ENCODE assay signal across 1 cellular context in the genomic region with DNA sequence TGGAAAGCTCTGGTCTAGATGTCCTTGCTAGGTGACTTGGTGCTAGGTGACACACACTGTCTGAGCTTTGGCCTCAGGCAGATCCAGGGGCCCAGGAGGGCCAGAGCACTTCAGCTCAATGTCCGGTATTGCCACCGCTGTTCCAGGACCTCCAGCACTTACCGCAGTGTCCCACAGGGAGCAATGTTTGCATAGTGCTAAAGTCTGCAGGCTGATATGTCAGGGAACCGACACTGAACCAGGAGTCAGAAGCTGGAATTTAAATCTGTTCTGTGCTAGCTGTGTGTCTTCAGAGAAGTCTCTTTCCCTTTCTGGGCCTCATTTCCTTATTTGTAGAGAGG.
TF ChIP-seq lines count a peak whose summit lies in the region.

No MANE protein-coding gene starts in this region.

TF ChIP-seq in HepG2, 621 proteins besides CTCF, POLR2A, EP300 and RAD21 (continued from another document and continues in another):
- TF ChIP-seq, protein P1, sequence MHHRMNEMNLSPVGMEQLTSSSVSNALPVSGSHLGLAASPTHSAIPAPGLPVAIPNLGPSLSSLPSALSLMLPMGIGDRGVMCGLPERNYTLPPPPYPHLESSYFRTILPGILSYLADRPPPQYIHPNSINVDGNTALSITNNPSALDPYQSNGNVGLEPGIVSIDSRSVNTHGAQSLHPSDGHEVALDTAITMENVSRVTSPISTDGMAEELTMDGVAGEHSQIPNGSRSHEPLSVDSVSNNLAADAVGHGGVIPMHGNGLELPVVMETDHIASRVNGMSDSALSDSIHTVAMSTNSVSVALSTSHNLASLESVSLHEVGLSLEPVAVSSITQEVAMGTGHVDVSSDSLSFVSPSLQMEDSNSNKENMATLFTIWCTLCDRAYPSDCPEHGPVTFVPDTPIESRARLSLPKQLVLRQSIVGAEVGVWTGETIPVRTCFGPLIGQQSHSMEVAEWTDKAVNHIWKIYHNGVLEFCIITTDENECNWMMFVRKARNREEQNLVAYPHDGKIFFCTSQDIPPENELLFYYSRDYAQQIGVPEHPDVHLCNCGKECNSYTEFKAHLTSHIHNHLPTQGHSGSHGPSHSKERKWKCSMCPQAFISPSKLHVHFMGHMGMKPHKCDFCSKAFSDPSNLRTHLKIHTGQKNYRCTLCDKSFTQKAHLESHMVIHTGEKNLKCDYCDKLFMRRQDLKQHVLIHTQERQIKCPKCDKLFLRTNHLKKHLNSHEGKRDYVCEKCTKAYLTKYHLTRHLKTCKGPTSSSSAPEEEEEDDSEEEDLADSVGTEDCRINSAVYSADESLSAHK (CRISPR knock-in tag; IDR thresholded peaks at IDR 0.05; ENCODE audit: borderline replicate concordance), result no peak
- TF ChIP-seq PHF20 (CRISPR knock-in tag; IDR thresholded peaks at IDR 0.05), result no peak
- TF ChIP-seq ZNF557 (CRISPR knock-in tag; IDR thresholded peaks at IDR 0.05), result peak; percentile 72; the same call in 1 of the 2 replicates
- no peak for TF ChIP-seq HOXA9 (CRISPR knock-in tag; IDR thresholded peaks at IDR 0.05; ENCODE audit: borderline replicate concordance)
- TF ChIP-seq SP5 (CRISPR knock-in tag; IDR thresholded peaks at IDR 0.05; ENCODE audit: borderline replicate concordance, low read depth), result peak; percentile 52
- TF ChIP-seq, protein P2, sequence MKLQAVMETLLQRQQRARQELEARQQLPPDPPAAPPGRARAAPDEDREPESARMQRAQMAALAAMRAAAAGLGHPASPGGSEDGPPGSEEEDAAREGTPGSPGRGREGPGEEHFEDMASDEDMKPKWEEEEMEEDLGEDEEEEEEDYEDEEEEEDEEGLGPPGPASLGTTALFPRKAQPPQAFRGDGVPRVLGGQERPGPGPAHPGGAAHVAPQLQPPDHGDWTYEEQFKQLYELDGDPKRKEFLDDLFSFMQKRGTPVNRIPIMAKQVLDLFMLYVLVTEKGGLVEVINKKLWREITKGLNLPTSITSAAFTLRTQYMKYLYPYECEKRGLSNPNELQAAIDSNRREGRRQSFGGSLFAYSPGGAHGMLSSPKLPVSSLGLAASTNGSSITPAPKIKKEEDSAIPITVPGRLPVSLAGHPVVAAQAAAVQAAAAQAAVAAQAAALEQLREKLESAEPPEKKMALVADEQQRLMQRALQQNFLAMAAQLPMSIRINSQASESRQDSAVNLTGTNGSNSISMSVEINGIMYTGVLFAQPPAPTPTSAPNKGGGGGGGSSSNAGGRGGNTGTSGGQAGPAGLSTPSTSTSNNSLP (IDR thresholded peaks at IDR 0.05; ENCODE audit: low read depth, low read length), result peak; percentile 68
- TF ChIP-seq HOXA3 (CRISPR knock-in tag; IDR thresholded peaks at IDR 0.05), result peak; percentile 87
- TF ChIP-seq FOSL2 (CRISPR knock-in tag; IDR thresholded peaks at IDR 0.05), result peak; percentile 82
- TF ChIP-seq ZNF160 (CRISPR knock-in tag; IDR thresholded peaks at IDR 0.05), result no peak
- TF ChIP-seq, protein P3, sequence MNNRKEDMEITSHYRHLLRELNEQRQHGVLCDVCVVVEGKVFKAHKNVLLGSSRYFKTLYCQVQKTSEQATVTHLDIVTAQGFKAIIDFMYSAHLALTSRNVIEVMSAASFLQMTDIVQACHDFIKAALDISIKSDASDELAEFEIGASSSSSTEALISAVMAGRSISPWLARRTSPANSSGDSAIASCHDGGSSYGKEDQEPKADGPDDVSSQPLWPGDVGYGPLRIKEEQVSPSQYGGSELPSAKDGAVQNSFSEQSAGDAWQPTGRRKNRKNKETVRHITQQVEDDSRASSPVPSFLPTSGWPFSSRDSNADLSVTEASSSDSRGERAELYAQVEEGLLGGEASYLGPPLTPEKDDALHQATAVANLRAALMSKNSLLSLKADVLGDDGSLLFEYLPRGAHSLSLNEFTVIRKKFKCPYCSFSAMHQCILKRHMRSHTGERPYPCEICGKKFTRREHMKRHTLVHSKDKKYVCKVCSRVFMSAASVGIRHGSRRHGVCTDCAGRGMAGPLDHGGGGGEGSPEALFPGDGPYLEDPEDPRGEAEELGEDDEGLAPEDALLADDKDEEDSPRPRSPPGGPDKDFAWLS (CRISPR knock-in tag; IDR thresholded peaks at IDR 0.05; ENCODE audit: borderline replicate concordance), result no peak
- no peak for TF ChIP-seq ZNF33A (CRISPR knock-in tag; IDR thresholded peaks at IDR 0.05; ENCODE audit: borderline replicate concordance)
- TF ChIP-seq XRCC5 (optimal IDR thresholded peaks at IDR 0.05; ENCODE audit: low read length), result no peak
- TF ChIP-seq NFE2 (CRISPR knock-in tag; IDR thresholded peaks at IDR 0.05), result no peak
- no peak for TF ChIP-seq HNRNPLL (IDR thresholded peaks at IDR 0.05; ENCODE audit: low read depth, low read length, poor library complexity, severe bottlenecking)
- TF ChIP-seq ZNF329 (CRISPR knock-in tag; IDR thresholded peaks at IDR 0.05; ENCODE audit: low read depth), result no peak
- TF ChIP-seq, protein P4, sequence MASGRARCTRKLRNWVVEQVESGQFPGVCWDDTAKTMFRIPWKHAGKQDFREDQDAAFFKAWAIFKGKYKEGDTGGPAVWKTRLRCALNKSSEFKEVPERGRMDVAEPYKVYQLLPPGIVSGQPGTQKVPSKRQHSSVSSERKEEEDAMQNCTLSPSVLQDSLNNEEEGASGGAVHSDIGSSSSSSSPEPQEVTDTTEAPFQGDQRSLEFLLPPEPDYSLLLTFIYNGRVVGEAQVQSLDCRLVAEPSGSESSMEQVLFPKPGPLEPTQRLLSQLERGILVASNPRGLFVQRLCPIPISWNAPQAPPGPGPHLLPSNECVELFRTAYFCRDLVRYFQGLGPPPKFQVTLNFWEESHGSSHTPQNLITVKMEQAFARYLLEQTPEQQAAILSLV (CRISPR knock-in tag; IDR thresholded peaks at IDR 0.05; ENCODE audit: borderline replicate concordance), result no peak
- TF ChIP-seq RAD51 (IDR thresholded peaks at IDR 0.05; ENCODE audit: borderline replicate concordance), result no peak
- TF ChIP-seq HDAC6 (IDR thresholded peaks at IDR 0.05; ENCODE audit: low read depth, low read length), result no peak
- peak; percentile 86 for TF ChIP-seq RBM22 (optimal IDR thresholded peaks at IDR 0.05; ENCODE audit: low read length)
- TF ChIP-seq ZNF232 (CRISPR knock-in tag; IDR thresholded peaks at IDR 0.05; ENCODE audit: borderline replicate concordance), result peak; percentile 70; the same call in 1 of the 2 replicates
- TF ChIP-seq SKI (IDR thresholded peaks at IDR 0.05; ENCODE audit: partially characterized antibody), result peak; percentile 84
- TF ChIP-seq BRCA1 (CRISPR knock-in tag; IDR thresholded peaks at IDR 0.05), result peak; percentile 67; the same call in 1 of the 2 replicates
- 0 out of 2 replicates have a peak, but pooled peaks have one; percentile 40 for TF ChIP-seq ZNF510 (CRISPR knock-in tag; IDR thresholded peaks at IDR 0.05; ENCODE audit: low read depth)
- TF ChIP-seq ZNF788 (CRISPR knock-in tag; IDR thresholded peaks at IDR 0.05; ENCODE audit: borderline replicate concordance), result peak; percentile 68; the same call in 1 of the 2 replicates
- no peak for TF ChIP-seq ZNF776 (CRISPR knock-in tag; IDR thresholded peaks at IDR 0.05)
- no peak; the same call in 1 of the 2 replicates for TF ChIP-seq ZNF350 (CRISPR knock-in tag; IDR thresholded peaks at IDR 0.05; ENCODE audit: borderline replicate concordance, low read depth)
- TF ChIP-seq HMGA1 (CRISPR knock-in tag; conservative IDR thresholded peaks at IDR 0.05), result no peak
- TF ChIP-seq, protein P5, sequence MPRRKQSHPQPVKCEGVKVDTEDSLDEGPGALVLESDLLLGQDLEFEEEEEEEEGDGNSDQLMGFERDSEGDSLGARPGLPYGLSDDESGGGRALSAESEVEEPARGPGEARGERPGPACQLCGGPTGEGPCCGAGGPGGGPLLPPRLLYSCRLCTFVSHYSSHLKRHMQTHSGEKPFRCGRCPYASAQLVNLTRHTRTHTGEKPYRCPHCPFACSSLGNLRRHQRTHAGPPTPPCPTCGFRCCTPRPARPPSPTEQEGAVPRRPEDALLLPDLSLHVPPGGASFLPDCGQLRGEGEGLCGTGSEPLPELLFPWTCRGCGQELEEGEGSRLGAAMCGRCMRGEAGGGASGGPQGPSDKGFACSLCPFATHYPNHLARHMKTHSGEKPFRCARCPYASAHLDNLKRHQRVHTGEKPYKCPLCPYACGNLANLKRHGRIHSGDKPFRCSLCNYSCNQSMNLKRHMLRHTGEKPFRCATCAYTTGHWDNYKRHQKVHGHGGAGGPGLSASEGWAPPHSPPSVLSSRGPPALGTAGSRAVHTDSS (CRISPR knock-in tag; conservative IDR thresholded peaks at IDR 0.05), result no peak
- TF ChIP-seq ZSCAN31 (CRISPR knock-in tag; IDR thresholded peaks at IDR 0.05; ENCODE audit: low read depth), result no peak
- no peak for TF ChIP-seq KMT2A (CRISPR knock-in tag; IDR thresholded peaks at IDR 0.05)
- peak; percentile 76 for TF ChIP-seq ZNF792 (CRISPR knock-in tag; IDR thresholded peaks at IDR 0.05)
- no peak; the same call in none of the 2 replicates for TF ChIP-seq GABPB1 (CRISPR knock-in tag; IDR thresholded peaks at IDR 0.05)
- TF ChIP-seq ZNF598 (CRISPR knock-in tag; IDR thresholded peaks at IDR 0.05; ENCODE audit: borderline replicate concordance), result no peak
- TF ChIP-seq ZNF3 (CRISPR knock-in tag; IDR thresholded peaks at IDR 0.05), result no peak
- TF ChIP-seq KMT2B (CRISPR knock-in tag; IDR thresholded peaks at IDR 0.05), result no peak
- TF ChIP-seq ATF7-NPFF (CRISPR knock-in tag; IDR thresholded peaks at IDR 0.05; ENCODE audit: low read depth), result 0 out of 2 replicates have a peak, but pooled peaks have one; percentile 57
- TF ChIP-seq KLF12 (CRISPR knock-in tag; IDR thresholded peaks at IDR 0.05; ENCODE audit: borderline replicate concordance), result no peak
- TF ChIP-seq SRY (CRISPR knock-in tag; IDR thresholded peaks at IDR 0.05), result no peak
- peak; percentile 89 for TF ChIP-seq ZSCAN29 (CRISPR knock-in tag; conservative IDR thresholded peaks at IDR 0.05)
- no peak for TF ChIP-seq ZNF773 (CRISPR knock-in tag; IDR thresholded peaks at IDR 0.05; ENCODE audit: borderline replicate concordance)
- TF ChIP-seq GATAD1 (CRISPR knock-in tag; IDR thresholded peaks at IDR 0.05), result no peak; the same call in 1 of the 2 replicates
- no peak for TF ChIP-seq RARG (CRISPR knock-in tag; IDR thresholded peaks at IDR 0.05; ENCODE audit: low read depth)
- TF ChIP-seq, protein P6, sequence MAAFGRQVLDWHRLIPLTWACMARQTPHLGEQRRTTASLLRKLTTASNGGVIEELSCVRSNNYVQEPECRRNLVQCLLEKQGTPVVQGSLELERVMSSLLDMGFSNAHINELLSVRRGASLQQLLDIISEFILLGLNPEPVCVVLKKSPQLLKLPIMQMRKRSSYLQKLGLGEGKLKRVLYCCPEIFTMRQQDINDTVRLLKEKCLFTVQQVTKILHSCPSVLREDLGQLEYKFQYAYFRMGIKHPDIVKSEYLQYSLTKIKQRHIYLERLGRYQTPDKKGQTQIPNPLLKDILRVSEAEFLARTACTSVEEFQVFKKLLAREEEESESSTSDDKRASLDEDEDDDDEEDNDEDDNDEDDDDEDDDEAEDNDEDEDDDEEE (CRISPR knock-in tag; IDR thresholded peaks at IDR 0.05), result no peak
- TF ChIP-seq SIN3A (IDR thresholded peaks at IDR 0.05; ENCODE audit: borderline replicate concordance, low read depth, low read length), result no peak
- TF ChIP-seq, protein P7, sequence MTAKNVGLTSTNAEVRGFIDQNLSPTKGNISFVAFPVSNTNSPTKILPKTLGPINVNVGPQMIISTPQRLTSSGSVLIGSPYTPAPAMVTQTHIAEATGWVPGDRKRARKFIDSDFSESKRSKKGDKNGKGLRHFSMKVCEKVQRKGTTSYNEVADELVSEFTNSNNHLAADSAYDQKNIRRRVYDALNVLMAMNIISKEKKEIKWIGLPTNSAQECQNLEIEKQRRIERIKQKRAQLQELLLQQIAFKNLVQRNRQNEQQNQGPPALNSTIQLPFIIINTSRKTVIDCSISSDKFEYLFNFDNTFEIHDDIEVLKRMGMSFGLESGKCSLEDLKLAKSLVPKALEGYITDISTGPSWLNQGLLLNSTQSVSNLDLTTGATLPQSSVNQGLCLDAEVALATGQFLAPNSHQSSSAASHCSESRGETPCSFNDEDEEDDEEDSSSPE (CRISPR knock-in tag; IDR thresholded peaks at IDR 0.05), result no peak; the same call in 1 of the 2 replicates
- no peak for TF ChIP-seq ZSCAN20 (CRISPR knock-in tag; IDR thresholded peaks at IDR 0.05; ENCODE audit: borderline replicate concordance)
- TF ChIP-seq, protein P8, sequence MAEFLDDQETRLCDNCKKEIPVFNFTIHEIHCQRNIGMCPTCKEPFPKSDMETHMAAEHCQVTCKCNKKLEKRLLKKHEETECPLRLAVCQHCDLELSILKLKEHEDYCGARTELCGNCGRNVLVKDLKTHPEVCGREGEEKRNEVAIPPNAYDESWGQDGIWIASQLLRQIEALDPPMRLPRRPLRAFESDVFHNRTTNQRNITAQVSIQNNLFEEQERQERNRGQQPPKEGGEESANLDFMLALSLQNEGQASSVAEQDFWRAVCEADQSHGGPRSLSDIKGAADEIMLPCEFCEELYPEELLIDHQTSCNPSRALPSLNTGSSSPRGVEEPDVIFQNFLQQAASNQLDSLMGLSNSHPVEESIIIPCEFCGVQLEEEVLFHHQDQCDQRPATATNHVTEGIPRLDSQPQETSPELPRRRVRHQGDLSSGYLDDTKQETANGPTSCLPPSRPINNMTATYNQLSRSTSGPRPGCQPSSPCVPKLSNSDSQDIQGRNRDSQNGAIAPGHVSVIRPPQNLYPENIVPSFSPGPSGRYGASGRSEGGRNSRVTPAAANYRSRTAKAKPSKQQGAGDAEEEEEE (CRISPR knock-in tag; IDR thresholded peaks at IDR 0.05; ENCODE audit: borderline replicate concordance), result no peak
- TF ChIP-seq ZNF432 (CRISPR knock-in tag; IDR thresholded peaks at IDR 0.05; ENCODE audit: borderline replicate concordance), result no peak
- no peak for TF ChIP-seq SP1 (IDR thresholded peaks at IDR 0.05)
- peak; percentile 30; the same call in 1 of the 2 replicates for TF ChIP-seq SP1 (CRISPR knock-in tag; IDR thresholded peaks at IDR 0.05)
- TF ChIP-seq, protein P9, sequence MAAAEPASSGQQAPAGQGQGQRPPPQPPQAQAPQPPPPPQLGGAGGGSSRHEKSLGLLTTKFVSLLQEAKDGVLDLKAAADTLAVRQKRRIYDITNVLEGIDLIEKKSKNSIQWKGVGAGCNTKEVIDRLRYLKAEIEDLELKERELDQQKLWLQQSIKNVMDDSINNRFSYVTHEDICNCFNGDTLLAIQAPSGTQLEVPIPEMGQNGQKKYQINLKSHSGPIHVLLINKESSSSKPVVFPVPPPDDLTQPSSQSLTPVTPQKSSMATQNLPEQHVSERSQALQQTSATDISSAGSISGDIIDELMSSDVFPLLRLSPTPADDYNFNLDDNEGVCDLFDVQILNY (CRISPR knock-in tag; conservative IDR thresholded peaks at IDR 0.05), result no peak
- TF ChIP-seq ZNF430 (CRISPR knock-in tag; IDR thresholded peaks at IDR 0.05), result no peak; the same call in 1 of the 2 replicates
- TF ChIP-seq ZFP37 (CRISPR knock-in tag; IDR thresholded peaks at IDR 0.05; ENCODE audit: borderline replicate concordance), result no peak
- TF ChIP-seq JUND (CRISPR knock-in tag; IDR thresholded peaks at IDR 0.05), result no peak
- TF ChIP-seq ZNF878 (CRISPR knock-in tag; IDR thresholded peaks at IDR 0.05), result 0 out of 2 replicates have a peak, but pooled peaks have one; percentile 8
- TF ChIP-seq, protein P10, sequence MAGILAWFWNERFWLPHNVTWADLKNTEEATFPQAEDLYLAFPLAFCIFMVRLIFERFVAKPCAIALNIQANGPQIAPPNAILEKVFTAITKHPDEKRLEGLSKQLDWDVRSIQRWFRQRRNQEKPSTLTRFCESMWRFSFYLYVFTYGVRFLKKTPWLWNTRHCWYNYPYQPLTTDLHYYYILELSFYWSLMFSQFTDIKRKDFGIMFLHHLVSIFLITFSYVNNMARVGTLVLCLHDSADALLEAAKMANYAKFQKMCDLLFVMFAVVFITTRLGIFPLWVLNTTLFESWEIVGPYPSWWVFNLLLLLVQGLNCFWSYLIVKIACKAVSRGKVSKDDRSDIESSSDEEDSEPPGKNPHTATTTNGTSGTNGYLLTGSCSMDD (CRISPR knock-in tag; IDR thresholded peaks at IDR 0.05), result no peak
- TF ChIP-seq KLF16 (CRISPR knock-in tag; IDR thresholded peaks at IDR 0.05), result no peak
- no peak for TF ChIP-seq NFRKB (IDR thresholded peaks at IDR 0.05)
- no peak for TF ChIP-seq REXO4 (CRISPR knock-in tag; IDR thresholded peaks at IDR 0.05; ENCODE audit: borderline replicate concordance)
